Comparison of ENCODE assay signal across 8 cellular contexts in genomic region chr16:3022208-3022696, GRCh38. TPM values are rescaled to one million over a fixed set of nuclear protein-coding genes. Genes with fewer than 3 reads are reported as not detected.
DNase-seq lines count a peak whose midpoint lies in the region; ATAC-seq, FAIRE-seq and TF ChIP-seq lines count a peak whose summit lies in the region.

No MANE protein-coding gene starts in this region.

- TF ChIP-seq POLR2A in endothelial cell of umbilical vein (IDR thresholded peaks at IDR 0.05; ENCODE audit: low read depth, low read length): no peak

- DNase-seq in Daoy (ENCODE audit: low read depth): peak; percentile 95
- peak; percentile 53 for DNase-seq in NOMO-1 treated with DMSO at 0.1 percent for 48 hours (lab: John Stamatoyannopoulos, UW; ENCODE audit: unreplicated experiment)
- DNase-seq in activated T-cell treated with anti-CD3 and anti-CD28 coated beads for 4 hours: peak; percentile 93
- DNase-seq in endothelial cell of umbilical vein (ENCODE audit: low read depth, low spot score): peak; percentile 93
- peak; percentile 88 for DNase-seq in stimulated activated CD8-positive, alpha-beta memory T cell treated with anti-CD3 and anti-CD28 coated beads, Interleukin-4, amount 100 ng/mL, for 24 hours (ENCODE audit: low read depth)
- DNase-seq in NCI-H1930 (lab: John Stamatoyannopoulos, UW): no peak

- H3K27me3 ChIP-seq in endothelial cell of umbilical vein (ENCODE audit: control insufficient read depth in 2 of 2, insufficient read depth in 2 of 2, low read length in 2 of 2): no peaks in the 10 kb centered on the region
- peaks cover 12% of the 10 kb centered on the region for H3K27me3 ChIP-seq in muscle layer of duodenum (ENCODE audit: low read depth, low read length)

- peaks cover 2% of the 10 kb centered on the region for H3K79me2 ChIP-seq in endothelial cell of umbilical vein (ENCODE audit: control insufficient read depth, insufficient read depth, low read length)

- FAIRE-seq in endothelial cell of umbilical vein (lab: Jason Lieb, UNC): peak; percentile 95

- H3K4me2 ChIP-seq in endothelial cell of umbilical vein (ENCODE audit: insufficient read depth, low read length): peak overlapping the region; percentile 83

- peak overlapping the region; percentile 45 to 61 (median 53) for H3K4me3 ChIP-seq in endothelial cell of umbilical vein (replicated peaks in 1 of 3; ENCODE audit: insufficient read depth in 1 of 3, low read depth in 1 of 3, low read length in 3 of 3)
- peak overlapping the region; percentile 69 to 81 for H3K4me3 ChIP-seq in muscle layer of duodenum (ENCODE audit: low read depth in 1 of 2, low read length in 2 of 2)

- H3K36me3 ChIP-seq in endothelial cell of umbilical vein (ENCODE audit: control insufficient read depth in 2 of 2, extremely low read depth in 1 of 2, insufficient read depth in 2 of 2, low read length in 2 of 2) (peaks cover 0 to 9% of the 10 kb centered on the region in 2 experiments), muscle layer of duodenum (ENCODE audit: control insufficient read depth in 1 of 2, insufficient read depth in 2 of 2, low read length in 2 of 2) (peaks cover 15 to 35% of the 10 kb centered on the region in 2 donors)

- H3K9me1 ChIP-seq in endothelial cell of umbilical vein (replicated peaks; ENCODE audit: control insufficient read depth, extremely low read depth, insufficient read depth, low read length): no peaks in the 10 kb centered on the region

- H4K20me1 ChIP-seq in endothelial cell of umbilical vein (replicated peaks; ENCODE audit: control insufficient read depth, extremely low read depth, insufficient read depth, low read length): no peaks in the 10 kb centered on the region

- POLR2A ChIA-PET in endothelial cell of umbilical vein (lab: Charles Lee): interaction anchor here (1.4 kb wide), 1 partner anchor 112 kb away, joined by 3 read pairs; the partner anchor contains the start of gene ZNF213

- H3K27ac ChIP-seq in endothelial cell of umbilical vein (ENCODE audit: insufficient read depth, low read depth, low read length): peak overlapping the region; percentile 98
- peak overlapping the region; percentile 95 for H3K27ac ChIP-seq in muscle layer of duodenum (ENCODE audit: low read length)

- no peak for ATAC-seq in HG03520 (IDR thresholded peaks at IDR 0.05; ENCODE audit: unreplicated experiment)

- CTCF ChIA-PET in endothelial cell of umbilical vein (lab: Charles Lee): interaction anchor here (1.4 to 6.1 kb wide), 4 partner anchors 8 to 107 kb away, joined by 6 to 52 read pairs (median 9); no protein-coding TSS in a partner anchor

- intact Hi-C loops in endothelial cell of umbilical vein (cut with micrococcal nuclease): no loop called here

- TF ChIP-seq CTCF in endothelial cell of umbilical vein (IDR thresholded peaks at IDR 0.05; ENCODE audit: extremely low read depth in 1 of 2, insufficient read depth in 1 of 2, low read depth in 1 of 2, low read length in 2 of 2): no peak

- H3K4me1 ChIP-seq in endothelial cell of umbilical vein (ENCODE audit: control insufficient read depth, extremely low read depth, insufficient read depth, low read length): peaks cover 18% of the 10 kb centered on the region
- peaks cover 15 to 34% of the 10 kb centered on the region in 2 donors for H3K4me1 ChIP-seq in muscle layer of duodenum (ENCODE audit: control insufficient read depth in 1 of 2, insufficient read depth in 2 of 2, low read length in 2 of 2)

- dilution Hi-C loops in endothelial cell of umbilical vein (cut with MboI; ENCODE audit: extremely low pct_ligation_motif_present, low sequenced_read_pairs): no loop called here

- H3K9me3 ChIP-seq in endothelial cell of umbilical vein (replicated peaks; ENCODE audit: control insufficient read depth, insufficient read depth, low read length) (no peaks in the 10 kb centered on the region), muscle layer of duodenum (ENCODE audit: control insufficient read depth in 1 of 2, low read length in 2 of 2) (no peaks in the 10 kb centered on the region)

- peak overlapping the region; percentile 90 for H3K9ac ChIP-seq in endothelial cell of umbilical vein (replicated peaks; ENCODE audit: extremely low read depth, insufficient read depth, low read length)

- no TSS peak for BruUV-seq in endothelial cell of umbilical vein (replicated peaks; lab: Mats Ljungman, UMichigan)

- no peak overlapping the region for H2AFZ ChIP-seq in endothelial cell of umbilical vein (ENCODE audit: low read depth, low read length)

TF ChIP-seq in endothelial cell of umbilical vein, 7 proteins besides CTCF, POLR2A, EP300 and RAD21:
- no peak for TF ChIP-seq EZH2 (IDR thresholded peaks at IDR 0.05; ENCODE audit: borderline replicate concordance, low read depth, low read length, severe bottlenecking)
- no peak for TF ChIP-seq MAX (IDR thresholded peaks at IDR 0.05; ENCODE audit: insufficient read depth, insufficient read length)
- TF ChIP-seq MYC (IDR thresholded peaks at IDR 0.05; ENCODE audit: low read depth, low read length): no peak
- TF ChIP-seq POLR2AphosphoS5 (IDR thresholded peaks at IDR 0.05; ENCODE audit: insufficient read depth, low read depth, low read length): peak; percentile 82
- peak; percentile 99 for TF ChIP-seq FOS (IDR thresholded peaks at IDR 0.05; ENCODE audit: borderline replicate concordance, insufficient read depth, low read length)
- TF ChIP-seq JUN (IDR thresholded peaks at IDR 0.05; ENCODE audit: borderline replicate concordance, insufficient read depth, insufficient read length, low read depth): peak; percentile 90
- TF ChIP-seq GATA2 (IDR thresholded peaks at IDR 0.05; ENCODE audit: insufficient read depth, insufficient read length, low read depth, low read length): no peak
TF ChIP-seq in endothelial cell of umbilical vein: peak in this region for 3.

RNA-seq across cellular contexts. Expression of gene HCFC1R1, which starts 1.5 kb away (rescaled TPM):
- 1.8 and 4.7 TPM in 2 replicates for total RNA-seq in Daoy (2014; rRNA removed; shearing (Covaris generic))
- 25.8 and 28.7 TPM in 2 replicates for total RNA-seq in endothelial cell of umbilical vein
- 49.3 and 64.5 TPM in 2 replicates for polyA plus RNA-seq in endothelial cell of umbilical vein
- 29.6 and 40.3 TPM in 2 replicates for polyA plus RNA-seq in endothelial cell of umbilical vein (2011; cell fraction: cytosol; rRNA removed)
- 10.0 and 14.6 TPM in 2 replicates for polyA plus RNA-seq in endothelial cell of umbilical vein (2011; cell fraction: nucleus; rRNA removed)
- 39.2 and 59.0 TPM in 2 replicates for polyA plus RNA-seq in endothelial cell of umbilical vein (2012)
- 8.9 and 19.0 TPM in 2 replicates for polyA minus RNA-seq in endothelial cell of umbilical vein
- polyA minus RNA-seq in endothelial cell of umbilical vein (2011; cell fraction: cytosol; rRNA and poly(A)+ RNA removed): 39.6 TPM
- 3.5 and 4.7 TPM in 2 replicates for polyA minus RNA-seq in endothelial cell of umbilical vein (2011; cell fraction: nucleus; rRNA and poly(A)+ RNA removed)

RNA-seq across cellular contexts. Expression of gene THOC6, which starts 1.6 kb away (rescaled TPM):
- 24.0 and 25.5 TPM in 2 replicates for total RNA-seq in Daoy (2014; rRNA removed; shearing (Covaris generic))
- total RNA-seq in endothelial cell of umbilical vein: 23.9 and 24.1 TPM in 2 replicates
- polyA plus RNA-seq in endothelial cell of umbilical vein: 36.9 and 39.3 TPM in 2 replicates
- polyA plus RNA-seq in endothelial cell of umbilical vein (2011; cell fraction: cytosol; rRNA removed): 22.8 and 26.8 TPM in 2 replicates
- 87.1 and 88.5 TPM in 2 replicates for polyA plus RNA-seq in endothelial cell of umbilical vein (2011; cell fraction: nucleus; rRNA removed)
- 20.0 and 23.2 TPM in 2 replicates for polyA plus RNA-seq in endothelial cell of umbilical vein (2012)
- 20.0 and 24.7 TPM in 2 replicates for polyA minus RNA-seq in endothelial cell of umbilical vein
- 40.6 TPM for polyA minus RNA-seq in endothelial cell of umbilical vein (2011; cell fraction: cytosol; rRNA and poly(A)+ RNA removed)
- polyA minus RNA-seq in endothelial cell of umbilical vein (2011; cell fraction: nucleus; rRNA and poly(A)+ RNA removed): 11.1 and 13.9 TPM in 2 replicates

RNA-seq across cellular contexts. Expression of gene TNFRSF12A, which starts 2.1 kb away (rescaled TPM):
- total RNA-seq in Daoy (2014; rRNA removed; shearing (Covaris generic)): 307 and 390 TPM in 2 replicates
- 162 and 169 TPM in 2 replicates for total RNA-seq in endothelial cell of umbilical vein
- 187 and 248 TPM in 2 replicates for polyA plus RNA-seq in endothelial cell of umbilical vein
- polyA plus RNA-seq in endothelial cell of umbilical vein (2011; cell fraction: cytosol; rRNA removed): 119 and 157 TPM in 2 replicates
- 103 and 106 TPM in 2 replicates for polyA plus RNA-seq in endothelial cell of umbilical vein (2011; cell fraction: nucleus; rRNA removed)
- 91.5 and 114 TPM in 2 replicates for polyA plus RNA-seq in endothelial cell of umbilical vein (2012)
- polyA minus RNA-seq in endothelial cell of umbilical vein: 53.8 and 61.2 TPM in 2 replicates
- polyA minus RNA-seq in endothelial cell of umbilical vein (2011; cell fraction: cytosol; rRNA and poly(A)+ RNA removed): 98.9 TPM
- 26.0 and 39.8 TPM in 2 replicates for polyA minus RNA-seq in endothelial cell of umbilical vein (2011; cell fraction: nucleus; rRNA and poly(A)+ RNA removed)

RNA-seq across cellular contexts. Expression of gene CLDN6, which starts 4.3 kb away (rescaled TPM):
- total RNA-seq in Daoy (2014; rRNA removed; shearing (Covaris generic)): not detected in 2 replicates
- not detected in 2 replicates for total RNA-seq in endothelial cell of umbilical vein
- polyA plus RNA-seq in endothelial cell of umbilical vein: 0.28 and 0.80 TPM in 2 replicates
- 0.04 and 0.14 TPM in 2 replicates for polyA plus RNA-seq in endothelial cell of umbilical vein (2011; cell fraction: cytosol; rRNA removed)
- polyA plus RNA-seq in endothelial cell of umbilical vein (2011; cell fraction: nucleus; rRNA removed): not detected in 2 replicates
- polyA plus RNA-seq in endothelial cell of umbilical vein (2012): 0.12 and 0.25 TPM in 2 replicates
- not detected in 2 replicates for polyA minus RNA-seq in endothelial cell of umbilical vein
- not detected for polyA minus RNA-seq in endothelial cell of umbilical vein (2011; cell fraction: cytosol; rRNA and poly(A)+ RNA removed)
- not detected in 2 replicates for polyA minus RNA-seq in endothelial cell of umbilical vein (2011; cell fraction: nucleus; rRNA and poly(A)+ RNA removed)

RNA-seq across cellular contexts. Expression of gene CLDN9, which starts 9.5 kb away (rescaled TPM):
- not detected in 2 replicates for total RNA-seq in Daoy (2014; rRNA removed; shearing (Covaris generic))
- not detected in 2 replicates for total RNA-seq in endothelial cell of umbilical vein
- polyA plus RNA-seq in endothelial cell of umbilical vein: 0.06 TPM in 1 of 2 replicates, not detected in the other
- not detected in 2 replicates for polyA plus RNA-seq in endothelial cell of umbilical vein (2011; cell fraction: cytosol; rRNA removed)
- polyA plus RNA-seq in endothelial cell of umbilical vein (2011; cell fraction: nucleus; rRNA removed): 0.07 TPM in 1 of 2 replicates, not detected in the other
- not detected in 2 replicates for polyA plus RNA-seq in endothelial cell of umbilical vein (2012)
- not detected in 2 replicates for polyA minus RNA-seq in endothelial cell of umbilical vein
- not detected for polyA minus RNA-seq in endothelial cell of umbilical vein (2011; cell fraction: cytosol; rRNA and poly(A)+ RNA removed)
- 0.19 TPM in 1 of 2 replicates, not detected in the other for polyA minus RNA-seq in endothelial cell of umbilical vein (2011; cell fraction: nucleus; rRNA and poly(A)+ RNA removed)

Comparison
In these comparisons a context has a peak if more than half of its experiments do, and no peak if none do; other contexts are left out.
1. DNase-seq: peak in Daoy (single experiment), NOMO-1 treated with DMSO at 0.1 percent for 48 hours (single experiment), activated T-cell treated with anti-CD3 and anti-CD28 coated beads for 4 hours (single experiment), endothelial cell of umbilical vein (single experiment) and stimulated activated CD8-positive, alpha-beta memory T cell treated with anti-CD3 and anti-CD28 coated beads, Interleukin-4, amount 100 ng/mL, for 24 hours (single experiment); none in NCI-H1930 (0 of 2).